Comparison of ENCODE assay signal across 21 cellular contexts in genomic region chr10:69744971-69745370, GRCh38.
"Had no signal": no experiment of that assay in that cellular context is flagged by ENCODE, and none has a peak within 500 bp of the region (broad histone marks: within the 10 kb centered on the region; RNA-seq: fewer than 3 reads in every experiment).

No MANE protein-coding gene starts in this region.

- H3K4me1 ChIP-seq: Peyer's patch had no signal

- DNase-seq: KBM-7, NCI-H1092, NCI-H1105 treated with DMSO at 0.1 percent for 48 hours, NCI-H1417 treated with DMSO at 0.1 percent for 48 hours, NCI-H146, NCI-H187, NCI-H2029, NCI-H2081 treated with DMSO at 0.1 percent for 48 hours, NCI-H2171, NCI-H226, NCI-H446, NCI-H510A, NCI-H524 treated with DMSO at 0.1 percent for 48 hours, NCI-H69, NCI-H774, PC-9, Peyer's patch, SHP77, SK-N-SH, SW 1271, T-cell had no signal

- H3K9me3 ChIP-seq: Peyer's patch, SK-N-SH had no signal

- H3K4me2 ChIP-seq: PC-9, SK-N-SH had no signal

- H2AFZ ChIP-seq: PC-9 had no signal

- H3K4me1 Mint-ChIP-seq: T-cell had no signal

- H3K27ac Mint-ChIP-seq: T-cell had no signal

- H3K27me3 ChIP-seq: Peyer's patch had no signal

- H3K9me2 ChIP-seq: SK-N-SH had no signal

- H3K9ac ChIP-seq: SK-N-SH had no signal

- H3K36me3 ChIP-seq: Peyer's patch had no signal

- H3K4me3 Mint-ChIP-seq: T-cell had no signal

- H3K27ac ChIP-seq: PC-9, Peyer's patch had no signal

- H3K36me3 Mint-ChIP-seq: T-cell had no signal

- ATAC-seq: T-cell had no signal

- H3K4me3 ChIP-seq: PC-9, Peyer's patch had no signal
